Comparison of ENCODE assay signal across 19 cellular contexts in the genomic region with DNA sequence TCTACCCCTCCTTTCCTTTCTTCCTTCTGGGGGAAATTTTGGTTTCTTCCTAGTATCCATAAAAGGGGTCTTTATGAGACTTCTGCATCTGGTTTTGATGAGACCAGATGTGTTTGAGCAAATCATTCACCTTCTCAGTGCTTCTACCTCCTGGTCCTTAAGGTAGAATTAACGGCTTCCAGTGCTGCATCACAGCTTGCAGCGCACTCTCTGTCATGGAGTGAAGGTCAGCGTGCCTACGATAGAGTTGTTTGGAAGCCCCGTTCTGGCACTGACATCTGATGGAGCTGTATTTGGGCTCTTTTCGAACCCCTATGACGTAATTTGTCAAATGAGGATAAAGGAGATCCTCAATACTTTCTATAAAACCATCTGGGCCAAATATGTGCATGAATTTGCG.
"Had no signal": no experiment of that assay in that cellular context is flagged by ENCODE, and none has a peak within 500 bp of the region (broad histone marks: within the 10 kb centered on the region; RNA-seq: fewer than 3 reads in every experiment).

No MANE protein-coding gene starts in this region.

- H3K27ac ChIP-seq: RWPE1 had no signal

- H3K36me3 ChIP-seq: MG63 had no signal

- H3K4me3 ChIP-seq: MG63 had no signal

- ATAC-seq: Panc1, PC-3 had no signal

- DNase-seq: IMR-90; Karpas-422; KG1; MG63; NCI-H1092; NCI-H1417 treated with DMSO at 0.1 percent for 48 hours; NCI-H146; NCI-H1694 treated with DMSO at 0.1 percent for 48 hours; NCI-H1930; NCI-H2081; NCI-H2171; NCI-H345; NCI-H446 treated with DMSO at 0.1 percent for 48 hours; NCI-H82; NK-92 treated with Interleukin-12 subunit alpha and Interleukin-12 subunit beta, amount 100 ng/mL, for 24 hours; PC-3; SK-N-SH had no signal

- H3K9me3 ChIP-seq: MG63, SK-N-SH had no signal
